Comparison of ENCODE assay signal across 10 cellular contexts in genomic region chr7:151844080-151844827, GRCh38. TPM values are rescaled to one million over a fixed set of nuclear protein-coding genes. Genes with fewer than 3 reads are reported as not detected.
DNase-seq lines count a peak whose midpoint lies in the region; ATAC-seq and TF ChIP-seq lines count a peak whose summit lies in the region.
"Had no signal": no experiment of that assay in that cellular context is flagged by ENCODE, and none has a peak within 500 bp of the region (broad histone marks: within the 10 kb centered on the region; RNA-seq: fewer than 3 reads in every experiment).

No MANE protein-coding gene starts in this region.

- no peaks in the 10 kb centered on the region for H3K36me3 ChIP-seq in mammary epithelial cell (ENCODE audit: insufficient read depth, low read length)
- H3K36me3 ChIP-seq in gastroesophageal sphincter: peaks cover 0 to 4% of the 10 kb centered on the region in 2 donors
- no peaks in the 10 kb centered on the region for H3K36me3 ChIP-seq in upper lobe of right lung
- no peaks in the 10 kb centered on the region for H3K36me3 ChIP-seq in effector memory CD4-positive, alpha-beta T cell (ENCODE audit: control insufficient read depth, insufficient read depth, low read length)
- no peaks in the 10 kb centered on the region for H3K36me3 ChIP-seq in A673 (ENCODE audit: insufficient read depth, low read length, poor library complexity, severe bottlenecking)

- no peaks in the 10 kb centered on the region for H3K79me2 ChIP-seq in mammary epithelial cell (ENCODE audit: insufficient read depth, low read length)

- H3K4me3 Mint-ChIP-seq in MCF 10A (ENCODE audit: unreplicated experiment): no peak overlapping the region

- no peaks in the 10 kb centered on the region for H3K9me3 Mint-ChIP-seq in MCF 10A (ENCODE audit: unreplicated experiment)

- no peak overlapping the region for H2AFZ ChIP-seq in mammary epithelial cell (ENCODE audit: low read depth, low read length)

- dilution Hi-C loops in mammary epithelial cell (cut with HindIII; ENCODE audit: low sequenced_read_pairs): loop anchor here (10.0 kb wide), 1 partner anchor 49 kb away; no protein-coding TSS in a partner anchor

- no peak overlapping the region for H3K9ac ChIP-seq in mammary epithelial cell (ENCODE audit: insufficient read depth, low read length)

- H3K4me1 ChIP-seq in mammary epithelial cell (ENCODE audit: insufficient read depth, low read length) (no peaks in the 10 kb centered on the region), gastroesophageal sphincter (peaks cover 0 to 6% (median 0%) of the 10 kb centered on the region in 3 donors), upper lobe of right lung (peaks cover 13% of the 10 kb centered on the region), A673 (ENCODE audit: insufficient read depth, low read length, poor library complexity, severe bottlenecking) (no peaks in the 10 kb centered on the region)
- peaks cover 10% of the 10 kb centered on the region for H3K4me1 ChIP-seq in effector memory CD4-positive, alpha-beta T cell (ENCODE audit: control insufficient read depth, insufficient read depth, low read length, poor library complexity, severe bottlenecking)

- DNase-seq in MCF 10A (ENCODE audit: unreplicated experiment): peak; percentile 80
- DNase-seq in mammary epithelial cell: no peak
- peak; percentile 55 for DNase-seq in SK-MEL-5 (ENCODE audit: low read depth, low spot score)
- peak; percentile 15 for DNase-seq in upper lobe of right lung
- no peak for DNase-seq in effector memory CD4-positive, alpha-beta T cell
- DNase-seq in A673 (ENCODE audit: low spot score): no peak
- DNase-seq: NCI-H748 treated with DMSO at 0.1 percent for 48 hours had no signal

- H3K36me3 Mint-ChIP-seq in MCF 10A (ENCODE audit: insufficient read depth, unreplicated experiment): no peaks in the 10 kb centered on the region

- CTCF ChIA-PET in MCF 10A (lab: Yijun Ruan, JAX) (no interaction called here), mammary epithelial cell (lab: Charles Lee; ENCODE audit: low non-redundant PET) (no interaction called here), A673 (lab: Charles Lee) (no interaction called here)

- no peak for TF ChIP-seq CTCF in MCF 10A (IDR thresholded peaks at IDR 0.05; ENCODE audit: unreplicated experiment)
- TF ChIP-seq CTCF in mammary epithelial cell (conservative IDR thresholded peaks at IDR 0.05 in 1 of 2, IDR thresholded peaks at IDR 0.05 in 1 of 2; ENCODE audit: extremely low read depth in 1 of 2, insufficient read depth in 1 of 2, low read depth in 1 of 2, low read length in 2 of 2): no peak
- no peak for TF ChIP-seq CTCF in gastroesophageal sphincter (IDR thresholded peaks at IDR 0.05)
- TF ChIP-seq CTCF in upper lobe of right lung (IDR thresholded peaks at IDR 0.05): no peak
- no peak for TF ChIP-seq CTCF in A673 (conservative IDR thresholded peaks at IDR 0.05; ENCODE audit: low read depth, low read length)

- no peaks in the 10 kb centered on the region for H3K27me3 Mint-ChIP-seq in MCF 10A (ENCODE audit: insufficient read depth, unreplicated experiment)

- H3K27me3 ChIP-seq in mammary epithelial cell (ENCODE audit: insufficient read depth, low read length) (no peaks in the 10 kb centered on the region), gastroesophageal sphincter (no peaks in the 10 kb centered on the region), upper lobe of right lung (no peaks in the 10 kb centered on the region), A673 (replicated peaks; ENCODE audit: insufficient read depth, low read depth, low read length, poor library complexity) (no peaks in the 10 kb centered on the region)
- H3K27me3 ChIP-seq in effector memory CD4-positive, alpha-beta T cell (replicated peaks; ENCODE audit: control insufficient read depth, insufficient read depth, low read length, poor library complexity, severe bottlenecking): no peaks in the 10 kb centered on the region

- TF ChIP-seq POLR2A in gastroesophageal sphincter (IDR thresholded peaks at IDR 0.05): no peak

- no peak overlapping the region for H3K4me2 ChIP-seq in mammary epithelial cell (ENCODE audit: insufficient read depth, low read depth, low read length)

- peaks cover 7% of the 10 kb centered on the region for H3K4me1 Mint-ChIP-seq in MCF 10A (ENCODE audit: insufficient read depth, unreplicated experiment)

- 86% methylated on average over 20 of the region's 20 CpGs for WGBS in mammary epithelial cell (ENCODE audit: low coverage, missing lambda C conversion rate)
- 70 to 76% methylated on average over 9 to 14 of the region's 20 CpGs for WGBS in gastroesophageal sphincter (ENCODE audit: low coverage in 1 of 2), 2 donors

- H3K27ac ChIP-seq in mammary epithelial cell (ENCODE audit: insufficient read depth, low read depth, low read length) (no peak overlapping the region), gastroesophageal sphincter (no peak overlapping the region), upper lobe of right lung (no peak overlapping the region), A673 (ENCODE audit: low read depth, low read length, poor library complexity, severe bottlenecking) (no peak overlapping the region)
- H3K27ac ChIP-seq in effector memory CD4-positive, alpha-beta T cell (ENCODE audit: insufficient read depth, low read length, poor library complexity, severe bottlenecking): no peak overlapping the region

- no TSS peak for BruUV-seq in MCF 10A (replicated peaks; lab: Mats Ljungman, UMichigan)
- BruUV-seq in mammary epithelial cell (replicated peaks; lab: Mats Ljungman, UMichigan): no TSS peak
- no TSS peak for BruUV-seq in A673 (replicated peaks; lab: Mats Ljungman, UMichigan)

- H3K9me3 ChIP-seq in mammary epithelial cell (replicated peaks; ENCODE audit: insufficient read depth, low read length) (no peaks in the 10 kb centered on the region), gastroesophageal sphincter (no peaks in the 10 kb centered on the region), upper lobe of right lung (no peaks in the 10 kb centered on the region), A673 (ENCODE audit: low read depth, low read length, poor library complexity, severe bottlenecking) (no peaks in the 10 kb centered on the region)
- H3K9me3 ChIP-seq in effector memory CD4-positive, alpha-beta T cell (ENCODE audit: control insufficient read depth, low read length): no peaks in the 10 kb centered on the region

- POLR2A ChIA-PET in MCF 10A (lab: Yijun Ruan, JAX) (interaction anchor here (0.5 to 1.5 kb wide), 2 partner anchors 18 to 181 kb away, joined by 3 read pairs; no protein-coding TSS in a partner anchor), A673 (lab: Charles Lee; ENCODE audit: low non-redundant PET) (no interaction called here)

- H3K4me3 ChIP-seq in mammary epithelial cell (replicated peaks in 1 of 3; ENCODE audit: insufficient read depth in 1 of 3, low read depth in 2 of 3, low read length in 3 of 3): no peak overlapping the region
- H3K4me3 ChIP-seq in gastroesophageal sphincter: no peak overlapping the region
- H3K4me3 ChIP-seq in upper lobe of right lung: no peak overlapping the region
- no peak overlapping the region for H3K4me3 ChIP-seq in effector memory CD4-positive, alpha-beta T cell (ENCODE audit: insufficient read depth, low read depth, low read length, poor library complexity, severe bottlenecking)
- no peak overlapping the region for H3K4me3 ChIP-seq in A673 (ENCODE audit: low read depth, low read length, poor library complexity, severe bottlenecking)
- H3K4me3 ChIP-seq: skin epidermis had no signal

- in situ Hi-C loops in mammary epithelial cell (cut with MboI; ENCODE audit: low sequenced_read_pairs in 2 of 2) (no loop called here), SK-MEL-5 (cut with HindIII; ENCODE audit: low pct_unique_long_range_greater_than_20kb, low sequenced_read_pairs) (no loop called here)

- peak; percentile 24 for ATAC-seq in gastroesophageal sphincter
- peak; percentile 45 for ATAC-seq in upper lobe of right lung
- no peak for ATAC-seq in HG03439 (IDR thresholded peaks at IDR 0.05; ENCODE audit: unreplicated experiment)

- no peaks in the 10 kb centered on the region for H4K20me1 ChIP-seq in mammary epithelial cell (ENCODE audit: insufficient read depth, low read length)

- intact Hi-C loops in MCF 10A (cut with micrococcal nuclease): no loop called here
- intact Hi-C loops in mammary epithelial cell (cut with micrococcal nuclease): no loop called here
- intact Hi-C loops in upper lobe of right lung (cut with DNase I): no loop called here
- intact Hi-C loops in A673 (cut with micrococcal nuclease; ENCODE audit: unreplicated experiment): no loop called here

- no peak overlapping the region for H3K27ac Mint-ChIP-seq in MCF 10A (ENCODE audit: low read depth, unreplicated experiment)

- TF ChIP-seq EP300 in gastroesophageal sphincter (IDR thresholded peaks at IDR 0.05): no peak

RNA-seq across cellular contexts. Expression of gene PRKAG2, which starts 32.7 kb away (rescaled TPM):
- 62.5 and 73.9 TPM in 2 replicates for total RNA-seq in MCF 10A (2022)
- 10 to 100 TPM; 30.3 to 37.1 TPM for total RNA-seq in mammary epithelial cell
- 30.2 TPM for polyA plus RNA-seq in mammary epithelial cell
- 30.7 TPM for polyA minus RNA-seq in mammary epithelial cell
- total RNA-seq in SK-MEL-5 (2014; rRNA removed; shearing (Covaris generic)): 6.1 and 8.8 TPM in 2 replicates
- polyA plus RNA-seq in SK-MEL-5 (2015; cell fraction: cytosol; rRNA removed): 17.6 and 21.1 TPM in 2 replicates
- polyA plus RNA-seq in SK-MEL-5 (2015; cell fraction: nucleus; rRNA removed): 15.3 and 33.3 TPM in 2 replicates
- 10 to 100 TPM; 48.9 to 89.0 (median 75.7) TPM for total RNA-seq in gastroesophageal sphincter
- 35.6 TPM for total RNA-seq in upper lobe of right lung
- 10.3 and 11.6 TPM in 2 replicates for total RNA-seq in A673 (2021)

Comparison
In these comparisons a context has a peak if more than half of its experiments do, and no peak if none do; other contexts are left out.
1. DNase-seq: peak in MCF 10A (single experiment), SK-MEL-5 (single experiment) and upper lobe of right lung (single experiment); none in mammary epithelial cell (single experiment), effector memory CD4-positive, alpha-beta T cell (0 of 3) and A673 (single experiment).